11 cellular contexts compared by ENCODE assay signal in genomic region chr20:588932-589672, GRCh38. TPM values are rescaled to one million over a fixed set of nuclear protein-coding genes. Genes with fewer than 3 reads are reported as not detected.
A peak's percentile ranks its signal among the peaks of the same experiment; 100 is the strongest.
DNase-seq lines count a peak whose midpoint lies in the region; FAIRE-seq and TF ChIP-seq lines count a peak whose summit lies in the region.
"Had no signal": no experiment of that assay in that cellular context is flagged by ENCODE, and none has a peak within 500 bp of the region (broad histone marks: within the 10 kb centered on the region; RNA-seq: fewer than 3 reads in every experiment).

No MANE protein-coding gene starts in this region.

- no peaks in the 10 kb centered on the region for H3K36me3 ChIP-seq in HEK293 (ENCODE audit: control insufficient read depth in 2 of 2, insufficient read depth in 1 of 2, low read length in 2 of 2)

- intact Hi-C loops in posterior vena cava (cut with DNase I), result no loop called here

- H3K27ac ChIP-seq in HEK293 (ENCODE audit: extremely low read depth, low read depth, low read length), result no peak overlapping the region

- no peak overlapping the region for H3K4me3 ChIP-seq in HEK293 (ENCODE audit: low read depth, low read length)

- H3K4me1 ChIP-seq in HEK293 (ENCODE audit: control insufficient read depth, insufficient read depth, low read length), result no peaks in the 10 kb centered on the region

- CTCF ChIA-PET in HEK293 (lab: Yijun Ruan, JAX), result interaction anchor here (1.0 to 1.7 kb wide), 2 partner anchors 56 to 78 kb away, joined by 3 to 4 read pairs; no protein-coding TSS in a partner anchor

- no peak for TF ChIP-seq CTCF in HEK293 (tag by site-specific recombination; IDR thresholded peaks at IDR 0.05)

- H3K9me3 ChIP-seq in HEK293 (ENCODE audit: control insufficient read depth, insufficient read depth, low read depth, low read length), result no peaks in the 10 kb centered on the region

- no peak for FAIRE-seq in frontal cortex (lab: Jason Lieb, UNC)
- FAIRE-seq: A204.1 had no signal

- DNase-seq in NCI-H82 (lab: John Stamatoyannopoulos, UW) (peak; percentile 18), NCI-H82 treated with DMSO at 0.1 percent for 48 hours (lab: John Stamatoyannopoulos, UW; ENCODE audit: unreplicated experiment) (no peak), NOMO-1 treated with DMSO at 0.1 percent for 48 hours (lab: John Stamatoyannopoulos, UW; ENCODE audit: unreplicated experiment) (peak; percentile 50), posterior vena cava (ENCODE audit: low spot score) (peak; percentile 38), NCI-H1694 (lab: John Stamatoyannopoulos, UW) (no peak), frontal cortex (ENCODE audit: low spot score in 2 of 2) (no peak), HT-29 (ENCODE audit: low spot score) (no peak)
- DNase-seq: effector memory CD4-positive, alpha-beta T cell had no signal

- POLR2A ChIA-PET in HEK293 (lab: Yijun Ruan, JAX), result no interaction called here

TF ChIP-seq in HEK293, 187 proteins besides CTCF, POLR2A, EP300 and RAD21:
- 0 out of 2 replicates have a peak, but pooled peaks have one; percentile 15 for TF ChIP-seq SP2 (tag by site-specific recombination; IDR thresholded peaks at IDR 0.05)
- TF ChIP-seq, protein P1, sequence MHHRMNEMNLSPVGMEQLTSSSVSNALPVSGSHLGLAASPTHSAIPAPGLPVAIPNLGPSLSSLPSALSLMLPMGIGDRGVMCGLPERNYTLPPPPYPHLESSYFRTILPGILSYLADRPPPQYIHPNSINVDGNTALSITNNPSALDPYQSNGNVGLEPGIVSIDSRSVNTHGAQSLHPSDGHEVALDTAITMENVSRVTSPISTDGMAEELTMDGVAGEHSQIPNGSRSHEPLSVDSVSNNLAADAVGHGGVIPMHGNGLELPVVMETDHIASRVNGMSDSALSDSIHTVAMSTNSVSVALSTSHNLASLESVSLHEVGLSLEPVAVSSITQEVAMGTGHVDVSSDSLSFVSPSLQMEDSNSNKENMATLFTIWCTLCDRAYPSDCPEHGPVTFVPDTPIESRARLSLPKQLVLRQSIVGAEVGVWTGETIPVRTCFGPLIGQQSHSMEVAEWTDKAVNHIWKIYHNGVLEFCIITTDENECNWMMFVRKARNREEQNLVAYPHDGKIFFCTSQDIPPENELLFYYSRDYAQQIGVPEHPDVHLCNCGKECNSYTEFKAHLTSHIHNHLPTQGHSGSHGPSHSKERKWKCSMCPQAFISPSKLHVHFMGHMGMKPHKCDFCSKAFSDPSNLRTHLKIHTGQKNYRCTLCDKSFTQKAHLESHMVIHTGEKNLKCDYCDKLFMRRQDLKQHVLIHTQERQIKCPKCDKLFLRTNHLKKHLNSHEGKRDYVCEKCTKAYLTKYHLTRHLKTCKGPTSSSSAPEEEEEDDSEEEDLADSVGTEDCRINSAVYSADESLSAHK (tag by site-specific recombination; IDR thresholded peaks at IDR 0.05), result no peak

RNA-seq across cellular contexts. Expression of gene TCF15, which starts 21.0 kb away (rescaled TPM):
- 1 to 10 TPM; 2.2 to 2.5 TPM for total RNA-seq in posterior vena cava
- total RNA-seq in frontal cortex, result under 0.01 TPM
- total RNA-seq in HT-29 (2014; rRNA removed; shearing (Covaris generic)), result not detected in 2 replicates
- total RNA-seq: T-helper 1 cell treated with Interleukin-12 subunit alpha and Interleukin-12 subunit beta and Interleukin-4 antibody, amounts not matched to agents 30 ng/mL and 1 ng/mL, for 36 hours had no signal

RNA-seq across cellular contexts. Expression of gene CSNK2A1, which starts 45.5 kb away (rescaled TPM):
- total RNA-seq in posterior vena cava (10 to 100 TPM; 71.4 to 74.8 TPM), frontal cortex (179 TPM)
- total RNA-seq in HT-29 (2014; rRNA removed; shearing (Covaris generic)), result 81.7 and 89.6 TPM in 2 replicates

Comparison
In these comparisons a context has a peak if more than half of its experiments do, and no peak if none do; other contexts are left out.
1. DNase-seq: peak in NCI-H82 (single experiment), NOMO-1 treated with DMSO at 0.1 percent for 48 hours (single experiment) and posterior vena cava (single experiment); none in NCI-H82 treated with DMSO at 0.1 percent for 48 hours (single experiment), NCI-H1694 (single experiment), frontal cortex (0 of 2) and HT-29 (single experiment).